In the genomic region with DNA sequence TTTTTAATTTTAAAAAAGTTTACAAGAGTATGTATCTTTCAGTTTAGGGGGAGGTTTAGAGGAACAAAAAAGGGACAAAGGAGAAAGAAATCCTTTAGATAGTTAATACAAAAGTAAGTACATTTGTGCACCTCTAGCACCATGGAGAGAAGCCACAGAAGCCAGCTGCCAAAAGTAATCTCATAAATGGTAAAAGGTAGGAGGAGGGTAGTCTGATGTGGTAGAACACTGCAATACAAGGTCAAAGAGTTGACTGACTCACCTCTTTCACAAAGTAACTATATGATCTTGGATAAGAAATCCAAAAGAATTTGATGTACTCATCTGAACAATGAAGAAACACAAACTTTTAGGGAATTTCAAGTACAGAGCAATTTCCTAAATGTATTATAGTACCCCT, we compare ENCODE assay signal across 13 cellular contexts.
DNase-seq lines count a peak whose midpoint lies in the region; ATAC-seq, FAIRE-seq and TF ChIP-seq lines count a peak whose summit lies in the region.
"Had no signal": no experiment of that assay in that cellular context is flagged by ENCODE, and none has a peak within 500 bp of the region (broad histone marks: within the 10 kb centered on the region; RNA-seq: fewer than 3 reads in every experiment).

No MANE protein-coding gene starts in this region.

- DNase-seq in Right ventricle myocardium inferior (ENCODE audit: missing footprints) = no peak
- no peak for DNase-seq in cardiac septum (ENCODE audit: low spot score)
- DNase-seq in RCC 7860 (ENCODE audit: low spot score) = peak; percentile 33
- peak; percentile 64 for DNase-seq in fibroblast of mammary gland (ENCODE audit: low read depth)
- DNase-seq in central memory CD4-positive, alpha-beta T cell = no peak
- no peak for DNase-seq in cerebellar nuclear complex (lab: John Stamatoyannopoulos, UW)
- DNase-seq: NCI-H1417; stimulated activated CD8-positive, alpha-beta memory T cell treated with anti-CD3 and anti-CD28 coated beads, Interleukin-4, amount 100 ng/mL, for 48 hours; T-helper 9 cell had no signal

- ATAC-seq in Right ventricle myocardium inferior = peak; percentile 52
- no peak for ATAC-seq in HG02798 (IDR thresholded peaks at IDR 0.05; ENCODE audit: poor library complexity, unreplicated experiment)
- ATAC-seq in gastroesophageal sphincter = no peak

- no peak for TF ChIP-seq EP300 in gastroesophageal sphincter (IDR thresholded peaks at IDR 0.05)

- intact Hi-C loops in Right ventricle myocardium inferior (cut with DNase I) = no loop called here
- intact Hi-C loops in cardiac septum (cut with DNase I) = no loop called here

- no peak overlapping the region for H3K27ac ChIP-seq in gastroesophageal sphincter
- H3K27ac ChIP-seq: BLaER1, coronary artery had no signal

- TF ChIP-seq CTCF in fibroblast of mammary gland (conservative IDR thresholded peaks at IDR 0.05; ENCODE audit: control insufficient read depth, insufficient read depth, low read depth, low read length) = no peak
- no peak for TF ChIP-seq CTCF in gastroesophageal sphincter (IDR thresholded peaks at IDR 0.05)

- H3K9me3 ChIP-seq in gastroesophageal sphincter = no peaks in the 10 kb centered on the region
- H3K9me3 ChIP-seq: BLaER1 had no signal

- no peaks in the 10 kb centered on the region for H3K27me3 ChIP-seq in gastroesophageal sphincter
- H3K27me3 ChIP-seq: BLaER1 had no signal

- peak; percentile 59 for FAIRE-seq in RCC 7860 (lab: Jason Lieb, UNC)

- H3K4me1 ChIP-seq in gastroesophageal sphincter = no peaks in the 10 kb centered on the region
- H3K4me1 ChIP-seq: BLaER1 had no signal

- TF ChIP-seq POLR2A in gastroesophageal sphincter (IDR thresholded peaks at IDR 0.05) = no peak

- H3K36me3 ChIP-seq in gastroesophageal sphincter = peaks cover 0 to 20% of the 10 kb centered on the region in 2 donors

- H3K4me3 ChIP-seq in fibroblast of mammary gland (ENCODE audit: control insufficient read depth, low read depth, low read length) (no peak overlapping the region), gastroesophageal sphincter (no peak overlapping the region)
- H3K4me3 ChIP-seq: BLaER1, coronary artery had no signal

Comparison
In these comparisons a context has a peak if more than half of its experiments do, and no peak if none do; other contexts are left out.
1. DNase-seq: peak in RCC 7860 (single experiment) and fibroblast of mammary gland (single experiment); none in Right ventricle myocardium inferior (single experiment), cardiac septum (single experiment), central memory CD4-positive, alpha-beta T cell (single experiment) and cerebellar nuclear complex (0 of 2).